16 cellular contexts compared by ENCODE assay signal in genomic region chr14:72947366-72948160, GRCh38. TPM values are rescaled to one million over a fixed set of nuclear protein-coding genes. Genes with fewer than 3 reads are reported as not detected.
A peak's percentile ranks its signal among the peaks of the same experiment; 100 is the strongest.
DNase-seq lines count a peak whose midpoint lies in the region; ATAC-seq, FAIRE-seq and TF ChIP-seq lines count a peak whose summit lies in the region.
"Had no signal": no experiment of that assay in that cellular context is flagged by ENCODE, and none has a peak within 500 bp of the region (broad histone marks: within the 10 kb centered on the region; RNA-seq: fewer than 3 reads in every experiment).

No MANE protein-coding gene starts in this region.

- peak; percentile 66 for ATAC-seq in activated CD4-positive, alpha-beta T cell treated with anti-CD3 and anti-CD28 coated beads for 36 hours
- ATAC-seq in GM18502 (IDR thresholded peaks at IDR 0.05; ENCODE audit: poor library complexity, unreplicated experiment) = no peak

- H3K27ac Mint-ChIP-seq in activated CD4-positive, alpha-beta T cell treated with anti-CD3 and anti-CD28 coated beads for 36 hours = no peak overlapping the region
- H3K27ac Mint-ChIP-seq in astrocyte (ENCODE audit: unreplicated experiment) = no peak overlapping the region
- H3K27ac Mint-ChIP-seq: neural progenitor cell had no signal

- H3K4me1 ChIP-seq in Loucy (ENCODE audit: insufficient read depth, low read length, poor library complexity, severe bottlenecking) (peaks cover 20% of the 10 kb centered on the region), astrocyte (ENCODE audit: insufficient read depth, low read length) (peaks cover 17% of the 10 kb centered on the region)
- H3K4me1 ChIP-seq: foreskin keratinocyte, neural progenitor cell, spleen, tibial nerve had no signal

- H2AFZ ChIP-seq in Loucy (ENCODE audit: low read length) = no peak overlapping the region
- no peak overlapping the region for H2AFZ ChIP-seq in astrocyte (ENCODE audit: low read depth, low read length)

- H3K9me3 Mint-ChIP-seq in activated CD4-positive, alpha-beta T cell treated with anti-CD3 and anti-CD28 coated beads for 36 hours (ENCODE audit: low read depth) = no peaks in the 10 kb centered on the region
- no peaks in the 10 kb centered on the region for H3K9me3 Mint-ChIP-seq in astrocyte (ENCODE audit: unreplicated experiment)
- H3K9me3 Mint-ChIP-seq: neural progenitor cell had no signal

- H3K36me3 ChIP-seq in Loucy (ENCODE audit: insufficient read depth, low read length) = peaks cover 9% of the 10 kb centered on the region; the same call in 1 of the 2 replicates
- H3K36me3 ChIP-seq in astrocyte (ENCODE audit: insufficient read depth, low read length) = peaks cover 9% of the 10 kb centered on the region
- peaks cover 6% of the 10 kb centered on the region for H3K36me3 ChIP-seq in H7 (replicated peaks; ENCODE audit: control insufficient read depth, insufficient read depth, low read length)
- H3K36me3 ChIP-seq: neural progenitor cell had no signal

- no peak overlapping the region for H3K4me3 Mint-ChIP-seq in activated CD4-positive, alpha-beta T cell treated with anti-CD3 and anti-CD28 coated beads for 36 hours
- no peak overlapping the region for H3K4me3 Mint-ChIP-seq in astrocyte (ENCODE audit: unreplicated experiment)
- H3K4me3 Mint-ChIP-seq: neural progenitor cell had no signal

- H3K27me3 ChIP-seq in Loucy (ENCODE audit: insufficient read depth, low read length, poor library complexity, severe bottlenecking) = no peaks in the 10 kb centered on the region
- no peaks in the 10 kb centered on the region for H3K27me3 ChIP-seq in astrocyte (ENCODE audit: insufficient read depth, low read length)
- H3K27me3 ChIP-seq in H7 (ENCODE audit: control insufficient read depth, insufficient read depth, low read length) = no peaks in the 10 kb centered on the region
- H3K27me3 ChIP-seq: foreskin keratinocyte, neural progenitor cell, spleen, tibial nerve had no signal

- H3K4me1 Mint-ChIP-seq in activated CD4-positive, alpha-beta T cell treated with anti-CD3 and anti-CD28 coated beads for 36 hours = peaks cover 5% of the 10 kb centered on the region
- peaks cover 1% of the 10 kb centered on the region for H3K4me1 Mint-ChIP-seq in astrocyte (ENCODE audit: low read depth, unreplicated experiment)
- H3K4me1 Mint-ChIP-seq: neural progenitor cell had no signal

- H3K27ac ChIP-seq in astrocyte (ENCODE audit: low read depth, low read length) = no peak overlapping the region
- H3K27ac ChIP-seq: foreskin keratinocyte, neural progenitor cell, spleen, tibial nerve had no signal

- peaks cover 41% of the 10 kb centered on the region for H3K36me3 Mint-ChIP-seq in activated CD4-positive, alpha-beta T cell treated with anti-CD3 and anti-CD28 coated beads for 36 hours (ENCODE audit: low read depth)
- peaks cover 28% of the 10 kb centered on the region for H3K36me3 Mint-ChIP-seq in astrocyte (ENCODE audit: low read depth, unreplicated experiment)

- intact Hi-C loops in activated CD4-positive, alpha-beta T cell treated with anti-CD3 and anti-CD28 coated beads for 36 hours (cut with DNase I, micrococcal nuclease) = loop anchor here (1.0 kb wide), 1 partner anchor 430 kb away; no protein-coding TSS in a partner anchor

- H3K4me3 ChIP-seq in Loucy (ENCODE audit: low read length, poor library complexity, severe bottlenecking) = no peak overlapping the region
- H3K4me3 ChIP-seq in astrocyte (ENCODE audit: insufficient read depth, low read depth, low read length) = no peak overlapping the region
- H3K4me3 ChIP-seq in H7 (ENCODE audit: insufficient read depth, low read depth, low read length) = no peak overlapping the region
- H3K4me3 ChIP-seq: neural progenitor cell, spleen, tibial nerve had no signal

- H3K27me3 Mint-ChIP-seq in activated CD4-positive, alpha-beta T cell treated with anti-CD3 and anti-CD28 coated beads for 36 hours = no peaks in the 10 kb centered on the region
- no peaks in the 10 kb centered on the region for H3K27me3 Mint-ChIP-seq in astrocyte (ENCODE audit: low read depth, unreplicated experiment)

- POLR2A ChIA-PET in activated CD4-positive, alpha-beta T cell treated with anti-CD3 and anti-CD28 coated beads for 36 hours (lab: Charles Lee) = no interaction called here

- no peak overlapping the region for H3K9ac ChIP-seq in Loucy (ENCODE audit: low read depth, low read length, poor library complexity, severe bottlenecking)
- H3K9ac ChIP-seq in astrocyte (ENCODE audit: low read length) = peak overlapping the region; percentile 27
- H3K9ac ChIP-seq: neural progenitor cell, SK-N-SH had no signal

- peak; percentile 5 for FAIRE-seq in astrocyte (lab: Jason Lieb, UNC)

- CTCF ChIA-PET in activated CD4-positive, alpha-beta T cell treated with anti-CD3 and anti-CD28 coated beads for 36 hours (lab: Charles Lee) = interaction anchor here (0.7 to 2.7 kb wide), 10 partner anchors 8 to 442 kb away, joined by 3 to 18 read pairs (median 4); no protein-coding TSS in a partner anchor

- no peaks in the 10 kb centered on the region for H3K9me2 ChIP-seq in Loucy (replicated peaks; ENCODE audit: low read depth, low read length)
- H3K9me2 ChIP-seq: SK-N-SH had no signal

- no peak for DNase-seq in activated CD4-positive, alpha-beta T cell treated with anti-CD3 and anti-CD28 coated beads for 36 hours
- no peak for DNase-seq in activated CD4-positive, alpha-beta T cell treated with anti-CD3 and anti-CD28 coated beads, Interleukin-2, amount 50 U/mL, for 4 hours
- DNase-seq in astrocyte (ENCODE audit: low read depth) (peak; percentile 20), renal cortical epithelial cell (ENCODE audit: low read depth) (peak; percentile 69), H7 (no peak), NCI-H2029 (lab: John Stamatoyannopoulos, UW) (no peak)
- DNase-seq: DMS 273 treated with DMSO at 0.1 percent for 48 hours, NCI-H1436, NCI-H774, spleen had no signal

- TF ChIP-seq CTCF in Loucy (conservative IDR thresholded peaks at IDR 0.05; ENCODE audit: low read length) (no peak), astrocyte (IDR thresholded peaks at IDR 0.05; ENCODE audit: insufficient read depth, low read depth, low read length) (no peak)

- peak overlapping the region; percentile 2 for H3K4me2 ChIP-seq in Loucy (ENCODE audit: low read depth, low read length, poor library complexity, severe bottlenecking)
- H3K4me2 ChIP-seq in astrocyte (ENCODE audit: low read length) = no peak overlapping the region
- H3K4me2 ChIP-seq: neural progenitor cell, SK-N-SH had no signal

- H3K79me2 ChIP-seq in Loucy (ENCODE audit: insufficient read depth, low read length) (no peaks in the 10 kb centered on the region), astrocyte (ENCODE audit: insufficient read depth, low read length) (no peaks in the 10 kb centered on the region)

- H3F3A ChIP-seq in Loucy (ENCODE audit: low read depth) = no peaks in the 10 kb centered on the region

- H3K9me3 ChIP-seq in Loucy (ENCODE audit: insufficient read depth, low read depth, low read length) = no peaks in the 10 kb centered on the region
- H3K9me3 ChIP-seq in astrocyte (ENCODE audit: insufficient read depth, low read depth, low read length) = no peaks in the 10 kb centered on the region
- H3K9me3 ChIP-seq: SK-N-SH, spleen, tibial nerve had no signal

- H4K20me1 ChIP-seq in Loucy (ENCODE audit: insufficient read depth, low read length, poor library complexity, severe bottlenecking) (no peaks in the 10 kb centered on the region), astrocyte (ENCODE audit: insufficient read depth, low read length) (no peaks in the 10 kb centered on the region)

RNA-seq across cellular contexts. Expression of gene DCAF4, which starts 21.3 kb away (rescaled TPM):
- 10 to 100 TPM; 16.0 to 21.7 TPM for total RNA-seq in activated CD4-positive, alpha-beta T cell treated with anti-CD3 and anti-CD28 coated beads for 36 hours
- total RNA-seq in astrocyte (33.5 and 34.3 TPM in 2 replicates), renal cortical epithelial cell (42.7 and 45.6 TPM in 2 replicates)
- 13.2 and 14.0 TPM in 2 replicates for total RNA-seq in H7 (2014; rRNA removed; shearing (Covaris generic))

RNA-seq across cellular contexts. Expression of gene DPF3, which starts 53.7 kb away (rescaled TPM):
- under 1 TPM; 0.25 to 0.39 TPM for total RNA-seq in activated CD4-positive, alpha-beta T cell treated with anti-CD3 and anti-CD28 coated beads for 36 hours
- total RNA-seq in astrocyte (2.4 and 2.7 TPM in 2 replicates), renal cortical epithelial cell (3.0 TPM in 2 replicates)
- total RNA-seq in H7 (2014; rRNA removed; shearing (Covaris generic)) = 0.55 and 0.59 TPM in 2 replicates

Comparison
In these comparisons a context has a peak if more than half of its experiments do, and no peak if none do; other contexts are left out.
1. DNase-seq: peak in astrocyte (single experiment) and renal cortical epithelial cell (single experiment); none in activated CD4-positive, alpha-beta T cell treated with anti-CD3 and anti-CD28 coated beads for 36 hours (single experiment), activated CD4-positive, alpha-beta T cell treated with anti-CD3 and anti-CD28 coated beads, Interleukin-2, amount 50 U/mL, for 4 hours (0 of 2), H7 (single experiment) and NCI-H2029 (single experiment).